8 cellular contexts compared by ENCODE assay signal in the genomic region with DNA sequence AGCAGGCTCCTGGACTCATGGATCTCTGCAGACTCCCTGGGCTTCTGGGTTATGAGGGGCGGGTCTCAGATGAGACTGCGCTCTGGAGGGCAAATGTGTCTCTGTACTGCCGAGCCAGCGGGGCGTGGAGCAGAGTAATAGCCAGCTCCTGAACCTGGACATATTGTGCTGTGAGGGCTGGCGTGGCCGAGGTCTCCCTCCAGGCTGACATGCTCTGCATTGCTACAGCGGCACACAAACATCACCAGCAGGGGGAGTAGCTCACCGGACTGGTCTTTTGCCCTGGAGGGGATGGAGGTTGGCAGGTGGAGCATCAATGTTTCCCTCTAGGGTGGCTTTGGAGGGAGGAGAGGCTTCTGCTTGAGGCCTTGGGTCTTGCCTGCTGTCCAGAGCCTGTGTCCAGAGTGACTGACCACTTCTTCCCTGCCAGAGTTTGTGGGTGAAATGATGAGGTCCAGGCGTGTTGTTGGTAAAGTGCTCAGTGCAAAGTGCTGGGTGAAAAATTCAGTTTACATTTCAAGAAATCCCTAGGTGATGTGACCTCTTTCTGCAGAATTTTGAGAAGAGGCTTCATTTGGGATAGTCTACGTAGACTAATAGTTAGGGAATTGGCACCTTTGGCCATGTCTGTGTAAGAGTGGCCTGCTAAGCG. TPM values are rescaled to one million over a fixed set of nuclear protein-coding genes. Genes with fewer than 3 reads are reported as not detected.
A peak's percentile ranks its signal among the peaks of the same experiment; 100 is the strongest.
DNase-seq lines count a peak whose midpoint lies in the region; ATAC-seq and TF ChIP-seq lines count a peak whose summit lies in the region.

No MANE protein-coding gene starts in this region.

- no peak overlapping the region for H3K9ac ChIP-seq in SK-N-SH

- H3K4me3 Mint-ChIP-seq in activated naive CD4-positive, alpha-beta T cell treated with anti-CD3 and anti-CD28 coated beads, Interleukin-2, amount 10 ng/mL, durations not matched to agents 7 days and 5 days = no peak overlapping the region

- H4K20me1 ChIP-seq in SK-N-SH (ENCODE audit: insufficient read depth) (no peaks in the 10 kb centered on the region), hepatocyte (ENCODE audit: insufficient read depth, poor library complexity, severe bottlenecking) (no peaks in the 10 kb centered on the region)

- no peak overlapping the region for H3K4me3 ChIP-seq in SK-N-SH (ENCODE audit: low read depth in 2 of 2, low read length in 1 of 2)
- no peak overlapping the region for H3K4me3 ChIP-seq in hepatocyte

- peaks cover 0 to 2% of the 10 kb centered on the region in 2 experiments; a peak in 1 of 4 replicates for H3K4me1 ChIP-seq in SK-N-SH (ENCODE audit: control insufficient read depth in 1 of 2, insufficient read depth in 2 of 2, low read depth in 1 of 2, low read length in 1 of 2)
- no peaks in the 10 kb centered on the region for H3K4me1 ChIP-seq in hepatocyte (ENCODE audit: insufficient read depth)

- no peak for TF ChIP-seq EP300 in SK-N-SH (IDR thresholded peaks at IDR 0.05; ENCODE audit: borderline replicate concordance in 1 of 2, low read depth in 1 of 2, low read length in 1 of 2)

- no peaks in the 10 kb centered on the region for H3K36me3 Mint-ChIP-seq in activated naive CD4-positive, alpha-beta T cell treated with anti-CD3 and anti-CD28 coated beads, Interleukin-2, amount 10 ng/mL, durations not matched to agents 7 days and 5 days

- H2AFZ ChIP-seq in SK-N-SH (ENCODE audit: low read depth) (no peak overlapping the region), hepatocyte (no peak overlapping the region)

- no peaks in the 10 kb centered on the region for H3K4me1 Mint-ChIP-seq in activated naive CD4-positive, alpha-beta T cell treated with anti-CD3 and anti-CD28 coated beads, Interleukin-2, amount 10 ng/mL, durations not matched to agents 7 days and 5 days

- 28% methylated on average over 7 of the region's 12 CpGs for WGBS in SK-N-SH (ENCODE audit: low lambda C conversion rate)
- WGBS in hepatocyte (ENCODE audit: low lambda C conversion rate, missing lambda C conversion rate) = 43% methylated on average over 12 of the region's 12 CpGs

- H3K9me2 ChIP-seq in SK-N-SH (no peaks in the 10 kb centered on the region), hepatocyte (replicated peaks; ENCODE audit: insufficient read depth) (no peaks in the 10 kb centered on the region)

- no peaks in the 10 kb centered on the region for H3K9me3 Mint-ChIP-seq in activated naive CD4-positive, alpha-beta T cell treated with anti-CD3 and anti-CD28 coated beads, Interleukin-2, amount 10 ng/mL, durations not matched to agents 7 days and 5 days

- no peak for ATAC-seq in omental fat pad (ENCODE audit: low FRiP score)

- H3K4me2 ChIP-seq in SK-N-SH (no peak overlapping the region), hepatocyte (peak overlapping the region; percentile 62)

- no peak for TF ChIP-seq RAD21 in SK-N-SH (IDR thresholded peaks at IDR 0.05; ENCODE audit: low read length)

- H3K9me3 ChIP-seq in SK-N-SH = no peaks in the 10 kb centered on the region
- no peaks in the 10 kb centered on the region for H3K9me3 ChIP-seq in hepatocyte (ENCODE audit: low read depth)

- H3K27ac Mint-ChIP-seq in activated naive CD4-positive, alpha-beta T cell treated with anti-CD3 and anti-CD28 coated beads, Interleukin-2, amount 10 ng/mL, durations not matched to agents 7 days and 5 days = no peak overlapping the region

- H3K36me3 ChIP-seq in SK-N-SH (replicated peaks in 1 of 2; ENCODE audit: control insufficient read depth in 1 of 2, insufficient read depth in 2 of 2, low read length in 1 of 2) (no peaks in the 10 kb centered on the region), hepatocyte (replicated peaks; ENCODE audit: insufficient read depth, low read depth) (no peaks in the 10 kb centered on the region)

- H3F3A ChIP-seq in SK-N-SH (replicated peaks; ENCODE audit: insufficient read depth) = no peaks in the 10 kb centered on the region

- TF ChIP-seq CTCF in SK-N-SH (IDR thresholded peaks at IDR 0.05) (peak; percentile 55), hepatocyte (IDR thresholded peaks at IDR 0.05; ENCODE audit: poor library complexity) (peak; percentile 57), omental fat pad (IDR thresholded peaks at IDR 0.05) (no peak)

- H3K27me3 ChIP-seq in SK-N-SH (ENCODE audit: insufficient read depth) = peaks cover 13% of the 10 kb centered on the region; the same call in 1 of the 2 replicates
- H3K27me3 ChIP-seq in hepatocyte = no peaks in the 10 kb centered on the region

- H3K27ac ChIP-seq in SK-N-SH (ENCODE audit: low read depth in 2 of 2, low read length in 1 of 2) (no peak overlapping the region), hepatocyte (no peak overlapping the region)

- peaks cover 61% of the 10 kb centered on the region for H3K27me3 Mint-ChIP-seq in activated naive CD4-positive, alpha-beta T cell treated with anti-CD3 and anti-CD28 coated beads, Interleukin-2, amount 10 ng/mL, durations not matched to agents 7 days and 5 days

- H3K79me2 ChIP-seq in SK-N-SH (ENCODE audit: insufficient read depth) = no peaks in the 10 kb centered on the region
- H3K79me2 ChIP-seq in hepatocyte = no peaks in the 10 kb centered on the region

- CTCF ChIA-PET in SK-N-SH (lab: Yijun Ruan, JAX) = interaction anchor here (0.6 to 17.1 kb wide), 13 partner anchors 8 to 1276 kb away, joined by 3 to 604 read pairs (median 7); no protein-coding TSS in a partner anchor
- CTCF ChIA-PET in activated naive CD4-positive, alpha-beta T cell treated with anti-CD3 and anti-CD28 coated beads, Interleukin-2, amount 10 ng/mL, durations not matched to agents 7 days and 5 days (lab: Charles Lee) = interaction anchor here (0.7 to 3.8 kb wide), 23 partner anchors 8 to 530 kb away, joined by 3 to 29 read pairs (median 4); no protein-coding TSS in a partner anchor

- POLR2A ChIA-PET in SK-N-SH (lab: Yijun Ruan, JAX) = no interaction called here

- DNase-seq in EH (ENCODE audit: low read depth) = peak; percentile 29
- peak; percentile 72 for DNase-seq in HT-29 (ENCODE audit: low spot score)
- DNase-seq in SK-N-SH = no peak
- peak; percentile 78 for DNase-seq in activated naive CD4-positive, alpha-beta T cell treated with anti-CD3 and anti-CD28 coated beads, Interleukin-2, amount 10 ng/mL, durations not matched to agents 7 days and 5 days
- peak; percentile 84 for DNase-seq in hepatocyte (ENCODE audit: low spot score)
- peak; percentile 63 for DNase-seq in stimulated activated CD4-positive, alpha-beta T cell treated with anti-CD3 and anti-CD28 coated beads, Interleukin-4, amount 100 ng/mL, for 1 hour
- DNase-seq in inferior parietal cortex (ENCODE audit: extremely low spot score) = no peak
- no peak for DNase-seq in omental fat pad (ENCODE audit: low spot score)

TF ChIP-seq in SK-N-SH, 30 proteins besides CTCF, POLR2A, EP300 and RAD21:
- TF ChIP-seq FOXJ3 (CRISPR knock-in tag; IDR thresholded peaks at IDR 0.05) = no peak
- TF ChIP-seq TCF12 (IDR thresholded peaks at IDR 0.05) = no peak
- no peak for TF ChIP-seq POLR2AphosphoS5 (IDR thresholded peaks at IDR 0.05; ENCODE audit: low read depth, low read length)
- TF ChIP-seq SMC3 (IDR thresholded peaks at IDR 0.05; ENCODE audit: low read depth, low read length) = peak; percentile 30; the same call in 1 of the 2 replicates
- no peak for TF ChIP-seq NFIC (IDR thresholded peaks at IDR 0.05; ENCODE audit: borderline replicate concordance)
- TF ChIP-seq, protein P1, sequence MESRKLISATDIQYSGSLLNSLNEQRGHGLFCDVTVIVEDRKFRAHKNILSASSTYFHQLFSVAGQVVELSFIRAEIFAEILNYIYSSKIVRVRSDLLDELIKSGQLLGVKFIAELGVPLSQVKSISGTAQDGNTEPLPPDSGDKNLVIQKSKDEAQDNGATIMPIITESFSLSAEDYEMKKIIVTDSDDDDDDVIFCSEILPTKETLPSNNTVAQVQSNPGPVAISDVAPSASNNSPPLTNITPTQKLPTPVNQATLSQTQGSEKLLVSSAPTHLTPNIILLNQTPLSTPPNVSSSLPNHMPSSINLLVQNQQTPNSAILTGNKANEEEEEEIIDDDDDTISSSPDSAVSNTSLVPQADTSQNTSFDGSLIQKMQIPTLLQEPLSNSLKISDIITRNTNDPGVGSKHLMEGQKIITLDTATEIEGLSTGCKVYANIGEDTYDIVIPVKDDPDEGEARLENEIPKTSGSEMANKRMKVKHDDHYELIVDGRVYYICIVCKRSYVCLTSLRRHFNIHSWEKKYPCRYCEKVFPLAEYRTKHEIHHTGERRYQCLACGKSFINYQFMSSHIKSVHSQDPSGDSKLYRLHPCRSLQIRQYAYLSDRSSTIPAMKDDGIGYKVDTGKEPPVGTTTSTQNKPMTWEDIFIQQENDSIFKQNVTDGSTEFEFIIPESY (IDR thresholded peaks at IDR 0.05; ENCODE audit: borderline replicate concordance, low read depth) = no peak
- TF ChIP-seq, protein P2, sequence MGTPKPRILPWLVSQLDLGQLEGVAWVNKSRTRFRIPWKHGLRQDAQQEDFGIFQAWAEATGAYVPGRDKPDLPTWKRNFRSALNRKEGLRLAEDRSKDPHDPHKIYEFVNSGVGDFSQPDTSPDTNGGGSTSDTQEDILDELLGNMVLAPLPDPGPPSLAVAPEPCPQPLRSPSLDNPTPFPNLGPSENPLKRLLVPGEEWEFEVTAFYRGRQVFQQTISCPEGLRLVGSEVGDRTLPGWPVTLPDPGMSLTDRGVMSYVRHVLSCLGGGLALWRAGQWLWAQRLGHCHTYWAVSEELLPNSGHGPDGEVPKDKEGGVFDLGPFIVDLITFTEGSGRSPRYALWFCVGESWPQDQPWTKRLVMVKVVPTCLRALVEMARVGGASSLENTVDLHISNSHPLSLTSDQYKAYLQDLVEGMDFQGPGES (IDR thresholded peaks at IDR 0.05; ENCODE audit: low read depth, low read length) = no peak

RNA-seq across cellular contexts. Expression of a gene that starts 10.9 kb away (rescaled TPM):
- 1.3 and 5.2 TPM in 2 replicates for total RNA-seq in HT-29 (2014; rRNA removed; shearing (Covaris generic))
- 1.3 and 1.8 TPM in 2 replicates for polyA plus RNA-seq in SK-N-SH (2012; rRNA removed)
- 0.98 and 1.4 TPM in 2 replicates for polyA plus RNA-seq in SK-N-SH (2012; cell fraction: cytosol; rRNA removed)
- polyA plus RNA-seq in SK-N-SH (2012; cell fraction: nucleus; rRNA removed) = 3.2 and 7.4 TPM in 2 replicates
- 14.7 and 15.7 TPM in 2 replicates for total RNA-seq in hepatocyte
- polyA plus RNA-seq in hepatocyte = 45.1 and 47.8 TPM in 2 replicates
- 10 to 100 TPM in 3 of 4 donors, 1 to 10 TPM in 1; 5.1 to 23.8 (median 16.1) TPM for total RNA-seq in omental fat pad

Comparison
In these comparisons a context has a peak if more than half of its experiments do, and no peak if none do; other contexts are left out.
1. DNase-seq: peak in EH (single experiment), HT-29 (single experiment), activated naive CD4-positive, alpha-beta T cell treated with anti-CD3 and anti-CD28 coated beads, Interleukin-2, amount 10 ng/mL, durations not matched to agents 7 days and 5 days (single experiment), hepatocyte (single experiment) and stimulated activated CD4-positive, alpha-beta T cell treated with anti-CD3 and anti-CD28 coated beads, Interleukin-4, amount 100 ng/mL, for 1 hour (single experiment); none in SK-N-SH (single experiment), inferior parietal cortex (single experiment) and omental fat pad (single experiment).
2. CTCF ChIP-seq: peak in SK-N-SH (single experiment) and hepatocyte (single experiment); none in omental fat pad (0 of 3).